36 cellular contexts compared by ENCODE assay signal in genomic region chr3:126893651-126894050, GRCh38.
"Had no signal": no experiment of that assay in that cellular context is flagged by ENCODE, and none has a peak within 500 bp of the region (broad histone marks: within the 10 kb centered on the region; RNA-seq: fewer than 3 reads in every experiment).

No MANE protein-coding gene starts in this region.

- H3K27ac ChIP-seq: Peyer's patch, SJCRH30, SK-N-MC had no signal

- H3K9me3 Mint-ChIP-seq: activated B cell treated with CpG ODN at 0.5 μM for 24 hours; activated CD4-positive, alpha-beta memory T cell treated with anti-CD3 and anti-CD28 coated beads for 36 hours; activated naive CD4-positive, alpha-beta T cell treated with anti-CD3 and anti-CD28 coated beads, Interleukin-2, amount 10 ng/mL, durations not matched to agents 7 days and 5 days; activated naive CD8-positive, alpha-beta T cell treated with anti-CD3 and anti-CD28 coated beads, Interleukin-2, amount 50 U/mL, for 24 hours; activated T-cell treated with anti-CD3 and anti-CD28 coated beads, Interleukin-2, amount 50 U/mL, for 4 hours; activated T-helper 1 cell treated with anti-CD3 and anti-CD28 coated beads, Interleukin-12 subunit alpha, Interleukin-12 subunit beta, Interleukin-2, Interleukin-4 antibody, amounts not matched to agents 30 ng/mL and 10 ng/mL and 1 ng/mL, durations not matched to agents 14 hours and 24 hours and 36 hours; brain had no signal

- H3K36me3 ChIP-seq: MG63, Peyer's patch, SJCRH30 had no signal

- H3K36me3 Mint-ChIP-seq: activated naive CD4-positive, alpha-beta T cell treated with anti-CD3 and anti-CD28 coated beads, Interleukin-2, amount 10 ng/mL, durations not matched to agents 7 days and 5 days; brain had no signal

- ATAC-seq: activated naive CD8-positive, alpha-beta T cell treated with anti-CD3 and anti-CD28 coated beads, Interleukin-2, amount 50 U/mL, for 24 hours; activated T-cell treated with anti-CD3 and anti-CD28 coated beads, Interleukin-2, amount 50 U/mL, for 4 hours had no signal

- H3K4me1 Mint-ChIP-seq: activated B cell treated with CpG ODN at 0.5 μM for 24 hours; activated naive CD8-positive, alpha-beta T cell treated with anti-CD3 and anti-CD28 coated beads, Interleukin-2, amount 50 U/mL, for 24 hours had no signal

- H3K4me3 Mint-ChIP-seq: activated B cell treated with CpG ODN at 0.5 μM for 24 hours; activated CD4-positive, alpha-beta memory T cell treated with anti-CD3 and anti-CD28 coated beads for 36 hours; activated naive CD4-positive, alpha-beta T cell treated with anti-CD3 and anti-CD28 coated beads, Interleukin-2, amount 10 ng/mL, durations not matched to agents 7 days and 5 days; activated naive CD8-positive, alpha-beta T cell; activated naive CD8-positive, alpha-beta T cell treated with anti-CD3 and anti-CD28 coated beads, Interleukin-2, amount 50 U/mL, for 24 hours; activated T-cell treated with anti-CD3 and anti-CD28 coated beads, Interleukin-2, amount 50 U/mL, for 4 hours; activated T-helper 1 cell treated with anti-CD3 and anti-CD28 coated beads, Interleukin-12 subunit alpha, Interleukin-12 subunit beta, Interleukin-2, Interleukin-4 antibody, amounts not matched to agents 30 ng/mL and 10 ng/mL and 1 ng/mL, durations not matched to agents 14 hours and 24 hours and 36 hours; brain had no signal

- H3K27me3 ChIP-seq: MG63, Peyer's patch, SJCRH30 had no signal

- DNase-seq: activated B cell treated with CpG ODN at 0.5 μM for 24 hours; activated CD4-positive, alpha-beta memory T cell treated with anti-CD3 and anti-CD28 coated beads for 36 hours; activated CD4-positive, alpha-beta T cell treated with anti-CD3 and anti-CD28 coated beads for 4 hours; activated CD4-positive, alpha-beta T cell treated with anti-CD3 and anti-CD28 coated beads, Interleukin-2, amount 50 U/mL, for 1 hour; activated CD4-positive, CD25-positive, alpha-beta regulatory T cell treated with anti-CD3 and anti-CD28 coated beads, Interleukin-2, amount 50 U/mL, for 72 hours; activated CD8-positive, alpha-beta memory T cell treated with anti-CD3 and anti-CD28 coated beads, Interleukin-2, amount 50 U/mL, for 4 hours; activated effector memory CD4-positive, alpha-beta T cell treated with Interleukin-2 at 50 U/mL for 16 hours; activated naive CD4-positive, alpha-beta T cell treated with anti-CD3 and anti-CD28 coated beads, Interleukin-2, amount 10 ng/mL, durations not matched to agents 7 days and 5 days; activated naive CD8-positive, alpha-beta T cell treated with anti-CD3 and anti-CD28 coated beads, Interleukin-2, amount 50 U/mL, for 24 hours; activated T-cell treated with anti-CD3 and anti-CD28 coated beads for 4 hours; activated T-cell treated with anti-CD3 and anti-CD28 coated beads, Interleukin-2, amount 50 U/mL, for 4 hours; anterior cingulate cortex; central memory CD4-positive, alpha-beta T cell; Karpas-422; KBM-7; MG63; NCI-H1048; NCI-H1105 treated with DMSO at 0.1 percent for 48 hours; NCI-H1436 treated with DMSO at 0.1 percent for 48 hours; NCI-H187; NCI-H2029 treated with DMSO at 0.1 percent for 48 hours; NCI-H2107; NCI-H2171; NCI-H510A; NCI-H526; NCI-H748 treated with DMSO at 0.1 percent for 48 hours; NK-92 treated with Interleukin-12 subunit alpha and Interleukin-12 subunit beta, amount 100 ng/mL, for 24 hours; Peyer's patch; RPMI8226; SHP77; SJCRH30; T1000 had no signal

- H3K27ac Mint-ChIP-seq: activated B cell treated with CpG ODN at 0.5 μM for 24 hours; activated CD4-positive, alpha-beta memory T cell treated with anti-CD3 and anti-CD28 coated beads for 36 hours; activated naive CD4-positive, alpha-beta T cell treated with anti-CD3 and anti-CD28 coated beads, Interleukin-2, amount 10 ng/mL, durations not matched to agents 7 days and 5 days; activated naive CD8-positive, alpha-beta T cell; activated naive CD8-positive, alpha-beta T cell treated with anti-CD3 and anti-CD28 coated beads, Interleukin-2, amount 50 U/mL, for 24 hours; activated T-helper 1 cell treated with anti-CD3 and anti-CD28 coated beads, Interleukin-12 subunit alpha, Interleukin-12 subunit beta, Interleukin-2, Interleukin-4 antibody, amounts not matched to agents 30 ng/mL and 10 ng/mL and 1 ng/mL, durations not matched to agents 14 hours and 24 hours and 36 hours had no signal

- H3K27me3 Mint-ChIP-seq: activated CD4-positive, alpha-beta memory T cell treated with anti-CD3 and anti-CD28 coated beads for 36 hours; activated naive CD4-positive, alpha-beta T cell treated with anti-CD3 and anti-CD28 coated beads, Interleukin-2, amount 10 ng/mL, durations not matched to agents 7 days and 5 days; activated naive CD8-positive, alpha-beta T cell; activated naive CD8-positive, alpha-beta T cell treated with anti-CD3 and anti-CD28 coated beads, Interleukin-2, amount 50 U/mL, for 24 hours; brain had no signal

- H3K9me3 ChIP-seq: MG63, Peyer's patch, SJCRH30 had no signal

- H3K4me1 ChIP-seq: Peyer's patch had no signal

- H3K4me3 ChIP-seq: MG63, Peyer's patch, SJCRH30, SK-N-MC had no signal
